In genomic region chr2:225192869-225193268, GRCh38 we compare ENCODE assay signal across 1 cellular context.
TF ChIP-seq lines count a peak whose summit lies in the region.

No MANE protein-coding gene starts in this region.

TF ChIP-seq in SK-N-SH, 30 proteins besides CTCF, POLR2A, EP300 and RAD21 (continued from another document):
- TF ChIP-seq PBX3 (IDR thresholded peaks at IDR 0.05) = no peak
- no peak for TF ChIP-seq IRF3 (IDR thresholded peaks at IDR 0.05; ENCODE audit: low read depth, low read length)
- no peak for TF ChIP-seq NFIC (IDR thresholded peaks at IDR 0.05; ENCODE audit: borderline replicate concordance)
- no peak for TF ChIP-seq MAX (IDR thresholded peaks at IDR 0.05; ENCODE audit: low read depth)
- no peak for TF ChIP-seq REST (IDR thresholded peaks at IDR 0.05; ENCODE audit: low read depth, low read length)
- TF ChIP-seq SIN3A (IDR thresholded peaks at IDR 0.05; ENCODE audit: borderline replicate concordance, low read depth, low read length) = no peak
- no peak for TF ChIP-seq JUND (IDR thresholded peaks at IDR 0.05)
- TF ChIP-seq ZBTB33 (IDR thresholded peaks at IDR 0.05; ENCODE audit: borderline replicate concordance, low read depth) = no peak
